8 cellular contexts compared by ENCODE assay signal in the genomic region with DNA sequence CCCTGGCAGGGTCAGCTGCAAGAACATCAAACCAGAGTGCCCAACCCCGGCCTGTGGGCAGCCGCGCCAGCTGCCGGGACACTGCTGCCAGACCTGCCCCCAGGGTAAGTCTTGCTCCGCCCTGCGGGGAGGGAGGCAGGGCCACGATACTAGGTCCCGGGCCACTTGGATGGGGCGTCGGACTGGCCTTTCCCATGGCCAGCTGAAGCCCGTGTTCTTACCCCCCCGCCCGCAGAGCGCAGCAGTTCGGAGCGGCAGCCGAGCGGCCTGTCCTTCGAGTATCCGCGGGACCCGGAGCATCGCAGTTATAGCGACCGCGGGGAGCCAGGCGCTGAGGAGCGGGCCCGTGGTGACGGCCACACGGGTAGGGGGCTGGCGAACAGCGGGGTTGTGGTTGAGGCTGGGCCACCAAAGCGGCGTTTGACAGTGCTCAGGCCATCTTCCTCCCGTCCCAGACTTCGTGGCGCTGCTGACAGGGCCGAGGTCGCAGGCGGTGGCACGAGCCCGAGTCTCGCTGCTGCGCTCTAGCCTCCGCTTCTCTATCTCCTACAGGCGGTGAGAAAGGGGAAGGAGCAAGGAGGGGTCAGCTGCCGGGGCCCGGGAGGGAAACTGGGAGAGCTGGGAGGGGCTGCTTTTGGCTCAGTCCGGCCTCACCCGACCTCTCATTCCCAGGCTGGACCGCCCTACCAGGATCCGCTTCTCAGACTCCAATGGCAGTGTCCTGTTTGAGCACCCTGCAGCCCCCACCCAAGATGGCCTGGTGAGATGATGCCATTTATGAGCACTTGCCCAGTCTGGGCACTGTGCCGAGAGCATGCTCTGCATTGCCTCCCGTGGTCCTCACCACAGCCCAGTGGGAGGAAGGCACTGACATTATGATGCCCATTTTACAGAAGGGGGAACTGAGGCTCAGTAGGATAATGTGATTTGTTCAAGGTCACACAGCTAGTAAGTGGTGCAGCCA. TPM values are rescaled to one million over a fixed set of nuclear protein-coding genes. Genes with fewer than 3 reads are reported as not detected.
A peak's percentile ranks its signal among the peaks of the same experiment; 100 is the strongest.
DNase-seq lines count a peak whose midpoint lies in the region; ATAC-seq, FAIRE-seq and TF ChIP-seq lines count a peak whose summit lies in the region.
"Had no signal": no experiment of that assay in that cellular context is flagged by ENCODE, and none has a peak within 500 bp of the region (broad histone marks: within the 10 kb centered on the region; RNA-seq: fewer than 3 reads in every experiment).

No MANE protein-coding gene starts in this region.

- no peak overlapping the region for H3K27ac Mint-ChIP-seq in CD8-positive, alpha-beta T cell
- no peak overlapping the region for H3K27ac Mint-ChIP-seq in activated naive CD4-positive, alpha-beta T cell treated with anti-CD3 and anti-CD28 coated beads, Interleukin-2, amount 50 U/mL, for 72 hours

- H3K4me3 ChIP-seq in CD8-positive, alpha-beta T cell (ENCODE audit: low read depth, low read length), result peak overlapping the region; percentile 47
- no peak overlapping the region for H3K4me3 ChIP-seq in mucosa of descending colon

- CTCF ChIA-PET in CD8-positive, alpha-beta T cell (lab: Charles Lee), result interaction anchor here (1.5 kb wide), 1 partner anchor 10 kb away, joined by 4 read pairs; no protein-coding TSS in a partner anchor

- no peaks in the 10 kb centered on the region for H3K36me3 Mint-ChIP-seq in CD8-positive, alpha-beta T cell
- H3K36me3 Mint-ChIP-seq in activated naive CD4-positive, alpha-beta T cell treated with anti-CD3 and anti-CD28 coated beads, Interleukin-2, amount 50 U/mL, for 72 hours, result no peaks in the 10 kb centered on the region

- FAIRE-seq in RCC 7860 (lab: Jason Lieb, UNC), result no peak

- H3K4me3 Mint-ChIP-seq in CD8-positive, alpha-beta T cell, result peak overlapping the region; percentile 68

- no peaks in the 10 kb centered on the region for H3K9me3 ChIP-seq in CD8-positive, alpha-beta T cell (ENCODE audit: low read length)
- no peaks in the 10 kb centered on the region for H3K9me3 ChIP-seq in mucosa of descending colon

- peaks cover 25% of the 10 kb centered on the region for H3K27me3 ChIP-seq in CD8-positive, alpha-beta T cell (ENCODE audit: insufficient read depth, low read length)

- no peak for ATAC-seq in CD8-positive, alpha-beta T cell
- peak; percentile 20 to 25 for ATAC-seq in activated naive CD4-positive, alpha-beta T cell treated with anti-CD3 and anti-CD28 coated beads, Interleukin-2, amount 50 U/mL, for 72 hours
- peak; percentile 32 for ATAC-seq in mucosa of descending colon

- peak in 1 of 7 experiments; percentile 12 for DNase-seq in CD8-positive, alpha-beta T cell
- DNase-seq in activated naive CD4-positive, alpha-beta T cell treated with anti-CD3 and anti-CD28 coated beads, Interleukin-2, amount 50 U/mL, for 72 hours (ENCODE audit: low spot score in 2 of 2), result no peak
- no peak for DNase-seq in mucosa of descending colon
- no peak for DNase-seq in SKM-1 (lab: John Stamatoyannopoulos, UW; ENCODE audit: unreplicated experiment)
- no peak for DNase-seq in NCI-H2227 (lab: John Stamatoyannopoulos, UW; ENCODE audit: unreplicated experiment)
- DNase-seq in RCC 7860 (ENCODE audit: low spot score), result no peak
- DNase-seq: DMS79 had no signal

- POLR2A ChIA-PET in CD8-positive, alpha-beta T cell (lab: Charles Lee), result interaction anchor here (0.6 kb wide), 1 partner anchor 10 kb away, joined by 4 read pairs; no protein-coding TSS in a partner anchor

- no peaks in the 10 kb centered on the region for H3K36me3 ChIP-seq in CD8-positive, alpha-beta T cell (ENCODE audit: insufficient read depth, low read length)
- H3K36me3 ChIP-seq in mucosa of descending colon (ENCODE audit: low read depth), result no peaks in the 10 kb centered on the region

- H3K27ac ChIP-seq in CD8-positive, alpha-beta T cell (ENCODE audit: low read depth, low read length), result no peak overlapping the region

- intact Hi-C loops in CD8-positive, alpha-beta T cell (cut with DNase I, micrococcal nuclease), result no loop called here
- intact Hi-C loops in mucosa of descending colon (cut with DNase I, micrococcal nuclease), result no loop called here

- peaks cover 58% of the 10 kb centered on the region for H3K27me3 Mint-ChIP-seq in CD8-positive, alpha-beta T cell (ENCODE audit: low read depth)

- peaks cover 10% of the 10 kb centered on the region for H3K4me1 Mint-ChIP-seq in CD8-positive, alpha-beta T cell (ENCODE audit: low read depth)

- peaks cover 8% of the 10 kb centered on the region for H3K4me1 ChIP-seq in CD8-positive, alpha-beta T cell (ENCODE audit: insufficient read depth, low read length)
- H3K4me1 ChIP-seq in mucosa of descending colon (ENCODE audit: low read depth), result peaks cover 4% of the 10 kb centered on the region

- no peak for TF ChIP-seq CTCF in CD8-positive, alpha-beta T cell (IDR thresholded peaks at IDR 0.05)
- TF ChIP-seq CTCF in mucosa of descending colon (IDR thresholded peaks at IDR 0.05), result no peak

- H3K9me3 Mint-ChIP-seq in CD8-positive, alpha-beta T cell, result no peaks in the 10 kb centered on the region
- no peaks in the 10 kb centered on the region for H3K9me3 Mint-ChIP-seq in activated naive CD4-positive, alpha-beta T cell treated with anti-CD3 and anti-CD28 coated beads, Interleukin-2, amount 50 U/mL, for 72 hours

RNA-seq across cellular contexts. Expression of gene CHRD, which starts 1.7 kb away (rescaled TPM):
- not detected for total RNA-seq in CD8-positive, alpha-beta T cell
- total RNA-seq in activated naive CD4-positive, alpha-beta T cell treated with anti-CD3 and anti-CD28 coated beads, Interleukin-2, amount 50 U/mL, for 72 hours, result under 1 TPM in 1 of 2 donors, not detected in 1; 0.49 TPM
- 1 to 10 TPM; 1.1 to 8.7 (median 2.8) TPM for total RNA-seq in mucosa of descending colon
- total RNA-seq: RPMI7951 had no signal

RNA-seq across cellular contexts. Expression of gene THPO, which starts 3.5 kb away (rescaled TPM):
- total RNA-seq in CD8-positive, alpha-beta T cell, result not detected
- total RNA-seq in activated naive CD4-positive, alpha-beta T cell treated with anti-CD3 and anti-CD28 coated beads, Interleukin-2, amount 50 U/mL, for 72 hours, result not detected
- under 1 TPM in 2 of 3 donors, not detected in 1; 0.14 to 0.63 TPM for total RNA-seq in mucosa of descending colon
- total RNA-seq: RPMI7951 had no signal

RNA-seq across cellular contexts. Expression of gene POLR2H, which starts 20.0 kb away (rescaled TPM):
- 10 to 100 TPM; 15.6 to 18.4 TPM for total RNA-seq in CD8-positive, alpha-beta T cell
- total RNA-seq in activated naive CD4-positive, alpha-beta T cell treated with anti-CD3 and anti-CD28 coated beads, Interleukin-2, amount 50 U/mL, for 72 hours, result 100 to 1,000 TPM; 112 to 177 TPM
- total RNA-seq in mucosa of descending colon, result 100 to 1,000 TPM in 1 of 3 donors, 10 to 100 TPM in 2; 87.8 to 126 (median 90.1) TPM

RNA-seq across cellular contexts. Expression of gene CLCN2, which starts 20.1 kb away (rescaled TPM):
- total RNA-seq in CD8-positive, alpha-beta T cell, result 1 to 10 TPM; 2.7 to 3.9 TPM
- total RNA-seq in activated naive CD4-positive, alpha-beta T cell treated with anti-CD3 and anti-CD28 coated beads, Interleukin-2, amount 50 U/mL, for 72 hours, result 10 to 100 TPM in 1 of 2 donors, 1 to 10 TPM in 1; 6.5 to 13.9 TPM
- total RNA-seq in mucosa of descending colon, result 100 to 1,000 TPM in 1 of 3 donors, 10 to 100 TPM in 2; 31.1 to 105 (median 72.0) TPM

RNA-seq across cellular contexts. Expression of gene FAM131A, which starts 44.1 kb away (rescaled TPM):
- 10 to 100 TPM in 1 of 2 experiments, 1 to 10 TPM in 1; 9.8 to 11.1 TPM for total RNA-seq in CD8-positive, alpha-beta T cell
- 1 to 10 TPM; 4.1 to 6.8 TPM for total RNA-seq in activated naive CD4-positive, alpha-beta T cell treated with anti-CD3 and anti-CD28 coated beads, Interleukin-2, amount 50 U/mL, for 72 hours
- total RNA-seq in mucosa of descending colon, result 10 to 100 TPM; 14.1 to 29.8 (median 16.4) TPM

Comparison
In these comparisons a context has a peak if more than half of its experiments do, and no peak if none do; other contexts are left out.
1. RNA of gene POLR2H, which starts 20.0 kb away (total RNA-seq): 112 to 177 TPM in activated naive CD4-positive, alpha-beta T cell treated with anti-CD3 and anti-CD28 coated beads, Interleukin-2, amount 50 U/mL, for 72 hours and 87.8 to 126 TPM in mucosa of descending colon; 15.6 to 18.4 TPM in CD8-positive, alpha-beta T cell; every median in the first group is over 4 times any median in the second.